Comparison of ENCODE assay signal across 1 cellular context in genomic region chr11:65529475-65530156, GRCh38.
TF ChIP-seq lines count a peak whose summit lies in the region.

No MANE protein-coding gene starts in this region.

TF ChIP-seq in HepG2, 621 proteins besides CTCF, POLR2A, EP300 and RAD21 (continued from another document and continues in another):
- TF ChIP-seq ZNF10 (CRISPR knock-in tag; IDR thresholded peaks at IDR 0.05; ENCODE audit: borderline replicate concordance, low read depth) = no peak
- TF ChIP-seq JUN (CRISPR knock-in tag; IDR thresholded peaks at IDR 0.05) = peak; percentile 46; the same call in 1 of the 2 replicates
- TF ChIP-seq TRIM22 (IDR thresholded peaks at IDR 0.05) = no peak
- TF ChIP-seq, protein P1, sequence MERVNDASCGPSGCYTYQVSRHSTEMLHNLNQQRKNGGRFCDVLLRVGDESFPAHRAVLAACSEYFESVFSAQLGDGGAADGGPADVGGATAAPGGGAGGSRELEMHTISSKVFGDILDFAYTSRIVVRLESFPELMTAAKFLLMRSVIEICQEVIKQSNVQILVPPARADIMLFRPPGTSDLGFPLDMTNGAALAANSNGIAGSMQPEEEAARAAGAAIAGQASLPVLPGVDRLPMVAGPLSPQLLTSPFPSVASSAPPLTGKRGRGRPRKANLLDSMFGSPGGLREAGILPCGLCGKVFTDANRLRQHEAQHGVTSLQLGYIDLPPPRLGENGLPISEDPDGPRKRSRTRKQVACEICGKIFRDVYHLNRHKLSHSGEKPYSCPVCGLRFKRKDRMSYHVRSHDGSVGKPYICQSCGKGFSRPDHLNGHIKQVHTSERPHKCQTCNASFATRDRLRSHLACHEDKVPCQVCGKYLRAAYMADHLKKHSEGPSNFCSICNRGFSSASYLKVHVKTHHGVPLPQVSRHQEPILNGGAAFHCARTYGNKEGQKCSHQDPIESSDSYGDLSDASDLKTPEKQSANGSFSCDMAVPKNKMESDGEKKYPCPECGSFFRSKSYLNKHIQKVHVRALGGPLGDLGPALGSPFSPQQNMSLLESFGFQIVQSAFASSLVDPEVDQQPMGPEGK (CRISPR knock-in tag; IDR thresholded peaks at IDR 0.05) = peak; percentile 84
- TF ChIP-seq XRCC5 (optimal IDR thresholded peaks at IDR 0.05; ENCODE audit: low read length) = peak; percentile 65
- no peak for TF ChIP-seq SIN3B (IDR thresholded peaks at IDR 0.05; ENCODE audit: low read length)
- TF ChIP-seq RCOR2 (CRISPR knock-in tag; IDR thresholded peaks at IDR 0.05) = peak; percentile 94
- TF ChIP-seq SUZ12 (IDR thresholded peaks at IDR 0.05; ENCODE audit: low read depth, low read length) = no peak
- TF ChIP-seq DRAP1 (CRISPR knock-in tag; IDR thresholded peaks at IDR 0.05) = no peak
- no peak for TF ChIP-seq RELA (CRISPR knock-in tag; IDR thresholded peaks at IDR 0.05)
- TF ChIP-seq TBP (CRISPR knock-in tag; IDR thresholded peaks at IDR 0.05) = no peak
- no peak for TF ChIP-seq DR1 (CRISPR knock-in tag; IDR thresholded peaks at IDR 0.05)
- no peak; the same call in 1 of the 2 replicates for TF ChIP-seq ETV5 (CRISPR knock-in tag; IDR thresholded peaks at IDR 0.05; ENCODE audit: borderline replicate concordance)
- no peak for TF ChIP-seq MTF2 (CRISPR knock-in tag; IDR thresholded peaks at IDR 0.05; ENCODE audit: borderline replicate concordance)
- peak; percentile 64; the same call in 1 of the 2 replicates for TF ChIP-seq MEF2D (CRISPR knock-in tag; IDR thresholded peaks at IDR 0.05)
- peak; percentile 70; the same call in 1 of the 2 replicates for TF ChIP-seq ARID4A (CRISPR knock-in tag; IDR thresholded peaks at IDR 0.05; ENCODE audit: borderline replicate concordance)
- peak; percentile 81 for TF ChIP-seq FOSL2 (CRISPR knock-in tag; IDR thresholded peaks at IDR 0.05)
- no peak for TF ChIP-seq KLF12 (CRISPR knock-in tag; IDR thresholded peaks at IDR 0.05; ENCODE audit: borderline replicate concordance)
- no peak for TF ChIP-seq ZNF781 (CRISPR knock-in tag; IDR thresholded peaks at IDR 0.05; ENCODE audit: borderline replicate concordance, not compliant biosample characterization)
- no peak; the same call in 1 of the 2 replicates for TF ChIP-seq MAZ (IDR thresholded peaks at IDR 0.05; ENCODE audit: borderline replicate concordance, low read depth, low read length)
- 0 out of 2 replicates have a peak, but pooled peaks have one; percentile 42 for TF ChIP-seq MAZ (CRISPR knock-in tag; IDR thresholded peaks at IDR 0.05; ENCODE audit: low read depth)
- TF ChIP-seq ISX (CRISPR knock-in tag; conservative IDR thresholded peaks at IDR 0.05) = no peak
- 0 out of 2 replicates have a peak, but pooled peaks have one; percentile 31 for TF ChIP-seq ZFP1 (CRISPR knock-in tag; IDR thresholded peaks at IDR 0.05)
- TF ChIP-seq PHF20 (CRISPR knock-in tag; IDR thresholded peaks at IDR 0.05) = no peak; the same call in 1 of the 2 replicates
- TF ChIP-seq GPBP1L1 (CRISPR knock-in tag; IDR thresholded peaks at IDR 0.05) = no peak
- TF ChIP-seq HDAC2 (CRISPR knock-in tag; IDR thresholded peaks at IDR 0.05) = peak; percentile 68
- no peak for TF ChIP-seq IKZF4 (CRISPR knock-in tag; IDR thresholded peaks at IDR 0.05; ENCODE audit: borderline replicate concordance, low read depth, not compliant biosample characterization)
- TF ChIP-seq, protein P2, sequence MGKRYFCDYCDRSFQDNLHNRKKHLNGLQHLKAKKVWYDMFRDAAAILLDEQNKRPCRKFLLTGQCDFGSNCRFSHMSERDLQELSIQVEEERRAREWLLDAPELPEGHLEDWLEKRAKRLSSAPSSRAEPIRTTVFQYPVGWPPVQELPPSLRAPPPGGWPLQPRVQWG (CRISPR knock-in tag; IDR thresholded peaks at IDR 0.05; ENCODE audit: borderline replicate concordance, low read depth) = no peak
- no peak for TF ChIP-seq RBM39 (IDR thresholded peaks at IDR 0.05; ENCODE audit: low read depth, low read length, poor library complexity, severe bottlenecking)
- no peak for TF ChIP-seq NPAS2 (CRISPR knock-in tag; IDR thresholded peaks at IDR 0.05; ENCODE audit: borderline replicate concordance)
- peak; percentile 85; the same call in 1 of the 2 replicates for TF ChIP-seq KDM1A (CRISPR knock-in tag; IDR thresholded peaks at IDR 0.05)
- TF ChIP-seq, protein P3, sequence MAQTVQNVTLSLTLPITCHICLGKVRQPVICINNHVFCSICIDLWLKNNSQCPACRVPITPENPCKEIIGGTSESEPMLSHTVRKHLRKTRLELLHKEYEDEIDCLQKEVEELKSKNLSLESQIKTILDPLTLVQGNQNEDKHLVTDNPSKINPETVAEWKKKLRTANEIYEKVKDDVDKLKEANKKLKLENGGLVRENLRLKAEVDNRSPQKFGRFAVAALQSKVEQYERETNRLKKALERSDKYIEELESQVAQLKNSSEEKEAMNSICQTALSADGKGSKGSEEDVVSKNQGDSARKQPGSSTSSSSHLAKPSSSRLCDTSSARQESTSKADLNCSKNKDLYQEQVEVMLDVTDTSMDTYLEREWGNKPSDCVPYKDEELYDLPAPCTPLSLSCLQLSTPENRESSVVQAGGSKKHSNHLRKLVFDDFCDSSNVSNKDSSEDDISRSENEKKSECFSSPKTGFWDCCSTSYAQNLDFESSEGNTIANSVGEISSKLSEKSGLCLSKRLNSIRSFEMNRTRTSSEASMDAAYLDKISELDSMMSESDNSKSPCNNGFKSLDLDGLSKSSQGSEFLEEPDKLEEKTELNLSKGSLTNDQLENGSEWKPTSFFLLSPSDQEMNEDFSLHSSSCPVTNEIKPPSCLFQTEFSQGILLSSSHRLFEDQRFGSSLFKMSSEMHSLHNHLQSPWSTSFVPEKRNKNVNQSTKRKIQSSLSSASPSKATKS (CRISPR knock-in tag; IDR thresholded peaks at IDR 0.05) = no peak
- peak; percentile 38; the same call in 1 of the 2 replicates for TF ChIP-seq HMG20B (CRISPR knock-in tag; conservative IDR thresholded peaks at IDR 0.05)
- TF ChIP-seq FOXP4 (CRISPR knock-in tag; IDR thresholded peaks at IDR 0.05) = peak; percentile 50; the same call in 1 of the 2 replicates
- TF ChIP-seq MXI1 (IDR thresholded peaks at IDR 0.05; ENCODE audit: borderline replicate concordance, low read depth, low read length) = no peak; the same call in 2 of the 3 replicates
- no peak for TF ChIP-seq MBNL3 (CRISPR knock-in tag; conservative IDR thresholded peaks at IDR 0.05)
- no peak for TF ChIP-seq NBN (conservative IDR thresholded peaks at IDR 0.05)
- TF ChIP-seq, protein P4, sequence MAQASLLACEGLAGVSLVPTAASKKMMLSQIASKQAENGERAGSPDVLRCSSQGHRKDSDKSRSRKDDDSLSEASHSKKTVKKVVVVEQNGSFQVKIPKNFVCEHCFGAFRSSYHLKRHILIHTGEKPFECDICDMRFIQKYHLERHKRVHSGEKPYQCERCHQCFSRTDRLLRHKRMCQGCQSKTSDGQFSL (CRISPR knock-in tag; IDR thresholded peaks at IDR 0.05) = peak; percentile 76; the same call in 1 of the 2 replicates
- TF ChIP-seq NR1H2 (CRISPR knock-in tag; IDR thresholded peaks at IDR 0.05; ENCODE audit: borderline replicate concordance, low read depth) = peak; percentile 43; the same call in 1 of the 2 replicates
- TF ChIP-seq ZNF20 (CRISPR knock-in tag; IDR thresholded peaks at IDR 0.05) = no peak
- peak; percentile 54; the same call in 1 of the 2 replicates for TF ChIP-seq ZNF350 (CRISPR knock-in tag; IDR thresholded peaks at IDR 0.05; ENCODE audit: borderline replicate concordance, low read depth)
- no peak for TF ChIP-seq ZNF790 (CRISPR knock-in tag; IDR thresholded peaks at IDR 0.05; ENCODE audit: borderline replicate concordance)
- peak; percentile 42 for TF ChIP-seq SAP130 (CRISPR knock-in tag; IDR thresholded peaks at IDR 0.05; ENCODE audit: low read depth)
- TF ChIP-seq ZNF180 (CRISPR knock-in tag; IDR thresholded peaks at IDR 0.05; ENCODE audit: borderline replicate concordance, low read depth) = no peak
- no peak for TF ChIP-seq XBP1 (CRISPR knock-in tag; IDR thresholded peaks at IDR 0.05)
- TF ChIP-seq ADNP (CRISPR knock-in tag; IDR thresholded peaks at IDR 0.05) = peak; percentile 87
- TF ChIP-seq ZNF644 (CRISPR knock-in tag; IDR thresholded peaks at IDR 0.05; ENCODE audit: low read depth) = no peak
- TF ChIP-seq ISL2 (CRISPR knock-in tag; IDR thresholded peaks at IDR 0.05) = peak; percentile 45; the same call in 1 of the 2 replicates
- TF ChIP-seq SSRP1 (CRISPR knock-in tag; IDR thresholded peaks at IDR 0.05) = no peak
- no peak for TF ChIP-seq U2AF1 (optimal IDR thresholded peaks at IDR 0.05; ENCODE audit: low read depth, low read length)
- no peak for TF ChIP-seq ZNF383 (CRISPR knock-in tag; IDR thresholded peaks at IDR 0.05; ENCODE audit: borderline replicate concordance)
- peak; percentile 52; the same call in 1 of the 2 replicates for TF ChIP-seq NFKB2 (CRISPR knock-in tag; IDR thresholded peaks at IDR 0.05; ENCODE audit: borderline replicate concordance)
- TF ChIP-seq ZNF713 (CRISPR knock-in tag; IDR thresholded peaks at IDR 0.05) = no peak
- no peak for TF ChIP-seq ZNF552 (CRISPR knock-in tag; IDR thresholded peaks at IDR 0.05; ENCODE audit: borderline replicate concordance)
- TF ChIP-seq HMG20A (CRISPR knock-in tag; IDR thresholded peaks at IDR 0.05; ENCODE audit: borderline replicate concordance) = no peak; the same call in 1 of the 2 replicates
- TF ChIP-seq ZBTB1 (CRISPR knock-in tag; IDR thresholded peaks at IDR 0.05; ENCODE audit: borderline replicate concordance) = no peak
- 0 out of 2 replicates have a peak, but pooled peaks have one; percentile 30 for TF ChIP-seq THAP11 (CRISPR knock-in tag; IDR thresholded peaks at IDR 0.05)
- TF ChIP-seq ATF7 (IDR thresholded peaks at IDR 0.05) = no peak
- TF ChIP-seq ATF7 (CRISPR knock-in tag; IDR thresholded peaks at IDR 0.05) = no peak
- peak; percentile 97 for TF ChIP-seq NR2C2 (CRISPR knock-in tag; IDR thresholded peaks at IDR 0.05; ENCODE audit: borderline replicate concordance)
- no peak for TF ChIP-seq TP53 (CRISPR knock-in tag; conservative IDR thresholded peaks at IDR 0.05)
- TF ChIP-seq STAG1 (CRISPR knock-in tag; IDR thresholded peaks at IDR 0.05) = no peak
- no peak for TF ChIP-seq ETV6 (CRISPR knock-in tag; conservative IDR thresholded peaks at IDR 0.05)
- no peak for TF ChIP-seq ATF7-NPFF (CRISPR knock-in tag; IDR thresholded peaks at IDR 0.05; ENCODE audit: low read depth)
